In the genomic region with DNA sequence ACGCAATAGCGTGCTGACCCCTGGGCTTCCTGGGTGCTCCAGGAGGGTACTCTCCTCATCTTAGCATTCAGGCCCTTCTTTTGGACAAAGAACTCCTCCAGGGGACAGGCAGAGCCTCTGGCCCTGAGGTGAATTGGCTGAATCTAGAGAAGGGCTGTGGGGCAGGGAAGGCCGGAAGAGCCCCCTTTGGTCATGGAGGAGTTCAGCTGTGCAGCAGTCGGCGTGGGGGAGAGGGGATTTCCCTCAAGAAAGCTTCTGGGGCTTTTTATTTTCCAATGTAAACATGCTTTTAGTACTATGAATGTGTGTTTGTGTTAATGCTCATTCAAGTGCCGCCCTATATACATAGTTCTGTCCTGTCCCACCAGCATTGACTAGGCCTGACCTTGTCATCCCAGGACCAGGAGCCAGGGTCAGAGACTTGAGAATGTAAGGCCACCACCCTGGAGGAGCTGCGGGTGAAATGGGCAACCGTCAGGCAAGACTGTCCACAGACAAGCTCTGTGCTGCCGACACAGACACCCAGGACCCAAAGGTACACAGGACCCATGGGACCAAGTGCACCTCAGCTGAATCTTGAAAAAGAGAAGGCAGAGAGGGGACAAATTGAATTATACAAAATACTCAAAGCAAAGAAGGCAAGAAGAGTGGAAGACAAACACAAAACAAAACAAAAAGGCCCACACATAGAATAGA, we compare ENCODE assay signal across 16 cellular contexts. TPM values are rescaled to one million over a fixed set of nuclear protein-coding genes. Genes with fewer than 3 reads are reported as not detected.
DNase-seq lines count a peak whose midpoint lies in the region; ATAC-seq lines count a peak whose summit lies in the region.
"Had no signal": no experiment of that assay in that cellular context is flagged by ENCODE, and none has a peak within 500 bp of the region (broad histone marks: within the 10 kb centered on the region; RNA-seq: fewer than 3 reads in every experiment).

No MANE protein-coding gene starts in this region.

- ATAC-seq in HG03025 (IDR thresholded peaks at IDR 0.05; ENCODE audit: low FRiP score, unreplicated experiment) (peak; percentile 22), GM19328 (IDR thresholded peaks at IDR 0.05; ENCODE audit: unreplicated experiment) (no peak)
- peak; percentile 38 for ATAC-seq in activated naive CD8-positive, alpha-beta T cell treated with anti-CD3 and anti-CD28 coated beads, Interleukin-2, amount 50 U/mL, for 24 hours
- ATAC-seq in stimulated activated naive CD8-positive, alpha-beta T cell treated with anti-CD3 and anti-CD28 coated beads, Interleukin-15, amount 100 ng/mL, for 72 hours = peak; percentile 5
- ATAC-seq: foreskin keratinocyte had no signal

- peaks cover under 1% of the 10 kb centered on the region for H3K36me3 Mint-ChIP-seq in activated CD4-positive, alpha-beta T cell treated with anti-CD3 and anti-CD28 coated beads, Interleukin-2, amount 10 ng/mL, durations not matched to agents 7 days and 5 days (ENCODE audit: low read depth)
- no peaks in the 10 kb centered on the region for H3K36me3 Mint-ChIP-seq in activated naive CD8-positive, alpha-beta T cell treated with anti-CD3 and anti-CD28 coated beads, Interleukin-2, amount 50 U/mL, for 24 hours (ENCODE audit: low read depth)

- no peak for DNase-seq in activated CD4-positive, alpha-beta T cell treated with anti-CD3 and anti-CD28 coated beads, Interleukin-2, amount 10 ng/mL, durations not matched to agents 7 days and 5 days
- DNase-seq in activated CD4-positive, alpha-beta T cell treated with anti-CD3 and anti-CD28 coated beads, Interleukin-2, amount 50 U/mL, for 1 hour = no peak
- no peak for DNase-seq in activated naive CD8-positive, alpha-beta T cell treated with anti-CD3 and anti-CD28 coated beads, Interleukin-2, amount 50 U/mL, for 24 hours
- DNase-seq in stimulated activated naive CD8-positive, alpha-beta T cell treated with anti-CD3 and anti-CD28 coated beads, Interleukin-15, amount 100 ng/mL, for 72 hours = no peak
- no peak for DNase-seq in SK-N-DZ (ENCODE audit: low spot score)
- DNase-seq in NCI-H345 (lab: John Stamatoyannopoulos, UW) = no peak
- DNase-seq: activated CD8-positive, alpha-beta memory T cell treated with anti-CD3 and anti-CD28 coated beads, Interleukin-2, amount 50 U/mL, for 48 hours; Caco-2; cerebellar nuclear complex; foreskin keratinocyte; NCI-H2029; NCI-H526 treated with DMSO at 0.1 percent for 48 hours; nephron progenitor cell; SW 1271 had no signal

- CTCF ChIA-PET in activated CD4-positive, alpha-beta T cell treated with anti-CD3 and anti-CD28 coated beads, Interleukin-2, amount 10 ng/mL, durations not matched to agents 7 days and 5 days (lab: Charles Lee) = interaction anchor here (0.6 to 1.8 kb wide), 3 partner anchors 8 to 221 kb away, joined by 3 read pairs; no protein-coding TSS in a partner anchor

- H3K27ac Mint-ChIP-seq in activated CD4-positive, alpha-beta T cell treated with anti-CD3 and anti-CD28 coated beads, Interleukin-2, amount 10 ng/mL, durations not matched to agents 7 days and 5 days = peak overlapping the region; percentile 33
- H3K27ac Mint-ChIP-seq in activated naive CD8-positive, alpha-beta T cell treated with anti-CD3 and anti-CD28 coated beads, Interleukin-2, amount 50 U/mL, for 24 hours = peak overlapping the region; percentile 86
- peak overlapping the region; percentile 69 to 77 for H3K27ac Mint-ChIP-seq in stimulated activated naive CD8-positive, alpha-beta T cell treated with anti-CD3 and anti-CD28 coated beads, Interleukin-15, amount 100 ng/mL, for 72 hours

- POLR2A ChIA-PET in activated CD4-positive, alpha-beta T cell treated with anti-CD3 and anti-CD28 coated beads, Interleukin-2, amount 10 ng/mL, durations not matched to agents 7 days and 5 days (lab: Charles Lee) = interaction anchor here (0.6 kb wide), 1 partner anchor 9 kb away, joined by 3 read pairs; no protein-coding TSS in a partner anchor

- no peaks in the 10 kb centered on the region for H3K9me3 Mint-ChIP-seq in activated CD4-positive, alpha-beta T cell treated with anti-CD3 and anti-CD28 coated beads, Interleukin-2, amount 10 ng/mL, durations not matched to agents 7 days and 5 days
- H3K9me3 Mint-ChIP-seq in activated naive CD8-positive, alpha-beta T cell treated with anti-CD3 and anti-CD28 coated beads, Interleukin-2, amount 50 U/mL, for 24 hours = no peaks in the 10 kb centered on the region
- H3K9me3 Mint-ChIP-seq in stimulated activated naive CD8-positive, alpha-beta T cell treated with anti-CD3 and anti-CD28 coated beads, Interleukin-15, amount 100 ng/mL, for 72 hours = no peaks in the 10 kb centered on the region
- H3K9me3 Mint-ChIP-seq: nephron progenitor cell had no signal

- H3K4me1 Mint-ChIP-seq in activated CD4-positive, alpha-beta T cell treated with anti-CD3 and anti-CD28 coated beads, Interleukin-2, amount 10 ng/mL, durations not matched to agents 7 days and 5 days = peaks cover 49% of the 10 kb centered on the region
- H3K4me1 Mint-ChIP-seq in activated naive CD8-positive, alpha-beta T cell treated with anti-CD3 and anti-CD28 coated beads, Interleukin-2, amount 50 U/mL, for 24 hours = peaks cover 72% of the 10 kb centered on the region
- H3K4me1 Mint-ChIP-seq in stimulated activated naive CD8-positive, alpha-beta T cell treated with anti-CD3 and anti-CD28 coated beads, Interleukin-15, amount 100 ng/mL, for 72 hours = peaks cover 77% of the 10 kb centered on the region
- H3K4me1 Mint-ChIP-seq: nephron progenitor cell had no signal

- no peak overlapping the region for H3K4me3 Mint-ChIP-seq in activated CD4-positive, alpha-beta T cell treated with anti-CD3 and anti-CD28 coated beads, Interleukin-2, amount 10 ng/mL, durations not matched to agents 7 days and 5 days
- no peak overlapping the region for H3K4me3 Mint-ChIP-seq in activated naive CD8-positive, alpha-beta T cell treated with anti-CD3 and anti-CD28 coated beads, Interleukin-2, amount 50 U/mL, for 24 hours
- peak overlapping the region; percentile 65 to 80 for H3K4me3 Mint-ChIP-seq in stimulated activated naive CD8-positive, alpha-beta T cell treated with anti-CD3 and anti-CD28 coated beads, Interleukin-15, amount 100 ng/mL, for 72 hours
- H3K4me3 Mint-ChIP-seq: nephron progenitor cell had no signal

- no peaks in the 10 kb centered on the region for H3K27me3 Mint-ChIP-seq in activated CD4-positive, alpha-beta T cell treated with anti-CD3 and anti-CD28 coated beads, Interleukin-2, amount 10 ng/mL, durations not matched to agents 7 days and 5 days
- H3K27me3 Mint-ChIP-seq in activated naive CD8-positive, alpha-beta T cell treated with anti-CD3 and anti-CD28 coated beads, Interleukin-2, amount 50 U/mL, for 24 hours = no peaks in the 10 kb centered on the region
- no peaks in the 10 kb centered on the region for H3K27me3 Mint-ChIP-seq in stimulated activated naive CD8-positive, alpha-beta T cell treated with anti-CD3 and anti-CD28 coated beads, Interleukin-15, amount 100 ng/mL, for 72 hours

RNA-seq across cellular contexts. Expression of a gene that starts 38.7 kb away (rescaled TPM):
- 10 to 100 TPM; 34.8 to 37.4 TPM for total RNA-seq in activated CD4-positive, alpha-beta T cell treated with anti-CD3 and anti-CD28 coated beads, Interleukin-2, amount 10 ng/mL, durations not matched to agents 7 days and 5 days
- 45.8 and 50.9 TPM in 2 replicates for polyA plus RNA-seq in SK-N-DZ (2014; cell fraction: cytosol; rRNA removed)
- 49.9 and 57.5 TPM in 2 replicates for polyA plus RNA-seq in SK-N-DZ (2014; cell fraction: nucleus; rRNA removed)

Comparison
In these comparisons a context has a peak if more than half of its experiments do, and no peak if none do; other contexts are left out.
1. H3K27ac Mint-ChIP-seq: peak in every context shown above with its lines; median percentile 86 in activated naive CD8-positive, alpha-beta T cell treated with anti-CD3 and anti-CD28 coated beads, Interleukin-2, amount 50 U/mL, for 24 hours; 73 in stimulated activated naive CD8-positive, alpha-beta T cell treated with anti-CD3 and anti-CD28 coated beads, Interleukin-15, amount 100 ng/mL, for 72 hours; 33 in activated CD4-positive, alpha-beta T cell treated with anti-CD3 and anti-CD28 coated beads, Interleukin-2, amount 10 ng/mL, durations not matched to agents 7 days and 5 days.
2. H3K4me3 Mint-ChIP-seq: peak in stimulated activated naive CD8-positive, alpha-beta T cell treated with anti-CD3 and anti-CD28 coated beads, Interleukin-15, amount 100 ng/mL, for 72 hours (2 of 2); none in activated CD4-positive, alpha-beta T cell treated with anti-CD3 and anti-CD28 coated beads, Interleukin-2, amount 10 ng/mL, durations not matched to agents 7 days and 5 days (single experiment) and activated naive CD8-positive, alpha-beta T cell treated with anti-CD3 and anti-CD28 coated beads, Interleukin-2, amount 50 U/mL, for 24 hours (single experiment).